23 cellular contexts compared by ENCODE assay signal in the genomic region with DNA sequence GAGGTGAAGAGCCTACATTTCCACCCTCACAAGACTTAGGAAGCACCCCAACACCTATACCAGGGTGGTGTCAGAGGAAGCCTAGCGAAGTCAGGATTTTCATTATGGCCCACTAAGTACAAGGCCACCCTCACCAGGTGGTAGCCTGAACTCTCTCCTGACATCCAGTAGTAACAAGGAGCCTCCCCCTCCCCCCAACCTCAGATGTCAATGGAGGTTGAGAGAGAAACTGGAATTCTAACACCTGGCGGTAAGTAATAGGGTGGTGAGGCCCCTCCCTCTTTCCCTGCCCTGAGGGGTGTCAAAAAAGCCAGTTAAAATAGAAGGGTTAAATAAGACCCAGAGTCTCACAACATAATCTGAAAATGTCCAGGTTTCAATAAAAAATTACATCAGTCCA. TPM values are rescaled to one million over a fixed set of nuclear protein-coding genes. Genes with fewer than 3 reads are reported as not detected.
A peak's percentile ranks its signal among the peaks of the same experiment; 100 is the strongest.
DNase-seq lines count a peak whose midpoint lies in the region; ATAC-seq and TF ChIP-seq lines count a peak whose summit lies in the region.
"Had no signal": no experiment of that assay in that cellular context is flagged by ENCODE, and none has a peak within 500 bp of the region (broad histone marks: within the 10 kb centered on the region; RNA-seq: fewer than 3 reads in every experiment).

No MANE protein-coding gene starts in this region.

- no peaks in the 10 kb centered on the region for H3K4me1 Mint-ChIP-seq in activated CD8-positive, alpha-beta memory T cell treated with anti-CD3 and anti-CD28 coated beads, Interleukin-2, amount 10 ng/mL, durations not matched to agents 7 days and 5 days
- H3K4me1 Mint-ChIP-seq in Caco-2 (ENCODE audit: low read depth, unreplicated experiment) (peaks cover 11% of the 10 kb centered on the region), neural progenitor cell (no peaks in the 10 kb centered on the region)
- H3K4me1 Mint-ChIP-seq in activated T-helper 1 cell treated with anti-CD3 and anti-CD28 coated beads, Interleukin-12 subunit alpha, Interleukin-12 subunit beta, Interleukin-2, Interleukin-4 antibody, amounts not matched to agents 30 ng/mL and 10 ng/mL and 1 ng/mL, durations not matched to agents 14 hours and 24 hours and 36 hours (ENCODE audit: low read depth), result peaks cover 15% of the 10 kb centered on the region

- H3K4me3 Mint-ChIP-seq in activated CD8-positive, alpha-beta memory T cell treated with anti-CD3 and anti-CD28 coated beads, Interleukin-2, amount 10 ng/mL, durations not matched to agents 7 days and 5 days, result no peak overlapping the region
- H3K4me3 Mint-ChIP-seq in Caco-2 (ENCODE audit: unreplicated experiment), result no peak overlapping the region
- no peak overlapping the region for H3K4me3 Mint-ChIP-seq in activated T-helper 1 cell treated with anti-CD3 and anti-CD28 coated beads, Interleukin-12 subunit alpha, Interleukin-12 subunit beta, Interleukin-2, Interleukin-4 antibody, amounts not matched to agents 30 ng/mL and 10 ng/mL and 1 ng/mL, durations not matched to agents 14 hours and 24 hours and 36 hours
- no peak overlapping the region for H3K4me3 Mint-ChIP-seq in neural progenitor cell
- H3K4me3 Mint-ChIP-seq: natural killer cell had no signal

- peaks cover 63% of the 10 kb centered on the region for H3K36me3 Mint-ChIP-seq in activated CD8-positive, alpha-beta memory T cell treated with anti-CD3 and anti-CD28 coated beads, Interleukin-2, amount 10 ng/mL, durations not matched to agents 7 days and 5 days
- H3K36me3 Mint-ChIP-seq in Caco-2 (ENCODE audit: insufficient read depth, unreplicated experiment) (peaks cover 100% of the 10 kb centered on the region), neural progenitor cell (peaks cover 76% of the 10 kb centered on the region)
- peaks cover 67% of the 10 kb centered on the region for H3K36me3 Mint-ChIP-seq in activated T-helper 1 cell treated with anti-CD3 and anti-CD28 coated beads, Interleukin-12 subunit alpha, Interleukin-12 subunit beta, Interleukin-2, Interleukin-4 antibody, amounts not matched to agents 30 ng/mL and 10 ng/mL and 1 ng/mL, durations not matched to agents 14 hours and 24 hours and 36 hours (ENCODE audit: low read depth)

- H4K20me1 ChIP-seq in neural progenitor cell (ENCODE audit: low read depth), result peaks cover 52% of the 10 kb centered on the region

- H3K9me3 Mint-ChIP-seq in activated CD8-positive, alpha-beta memory T cell treated with anti-CD3 and anti-CD28 coated beads, Interleukin-2, amount 10 ng/mL, durations not matched to agents 7 days and 5 days (ENCODE audit: low read depth), result no peaks in the 10 kb centered on the region
- H3K9me3 Mint-ChIP-seq in Caco-2 (ENCODE audit: unreplicated experiment), result no peaks in the 10 kb centered on the region
- no peaks in the 10 kb centered on the region for H3K9me3 Mint-ChIP-seq in activated T-helper 1 cell treated with anti-CD3 and anti-CD28 coated beads, Interleukin-12 subunit alpha, Interleukin-12 subunit beta, Interleukin-2, Interleukin-4 antibody, amounts not matched to agents 30 ng/mL and 10 ng/mL and 1 ng/mL, durations not matched to agents 14 hours and 24 hours and 36 hours
- peaks cover 9% of the 10 kb centered on the region for H3K9me3 Mint-ChIP-seq in neural progenitor cell
- H3K9me3 Mint-ChIP-seq: natural killer cell had no signal

- intact Hi-C loops in Caco-2 (cut with micrococcal nuclease; ENCODE audit: unreplicated experiment), result no loop called here
- intact Hi-C loops in activated T-helper 1 cell treated with anti-CD3 and anti-CD28 coated beads, Interleukin-12 subunit alpha, Interleukin-12 subunit beta, Interleukin-2, Interleukin-4 antibody, amounts not matched to agents 30 ng/mL and 10 ng/mL and 1 ng/mL, durations not matched to agents 14 hours and 24 hours and 36 hours (cut with micrococcal nuclease), result no loop called here

- peak overlapping the region; percentile 6 for H3K27ac Mint-ChIP-seq in activated CD8-positive, alpha-beta memory T cell treated with anti-CD3 and anti-CD28 coated beads, Interleukin-2, amount 10 ng/mL, durations not matched to agents 7 days and 5 days
- H3K27ac Mint-ChIP-seq in Caco-2 (ENCODE audit: unreplicated experiment) (peak overlapping the region; percentile 56), neural progenitor cell (no peak overlapping the region)
- H3K27ac Mint-ChIP-seq in activated T-helper 1 cell treated with anti-CD3 and anti-CD28 coated beads, Interleukin-12 subunit alpha, Interleukin-12 subunit beta, Interleukin-2, Interleukin-4 antibody, amounts not matched to agents 30 ng/mL and 10 ng/mL and 1 ng/mL, durations not matched to agents 14 hours and 24 hours and 36 hours, result peak overlapping the region; percentile 18

- H3K9ac ChIP-seq in neural progenitor cell, result no peak overlapping the region

- H3K27me3 ChIP-seq in Caco-2 (replicated peaks; ENCODE audit: control insufficient read depth, insufficient read depth, low read length) (no peaks in the 10 kb centered on the region), neural progenitor cell (no peaks in the 10 kb centered on the region)
- H3K27me3 ChIP-seq: breast epithelium, pancreas, transverse colon had no signal

- H3K79me2 ChIP-seq in neural progenitor cell (ENCODE audit: low read depth), result peaks cover 99% of the 10 kb centered on the region

- H3K36me3 ChIP-seq in Caco-2 (ENCODE audit: control insufficient read depth, insufficient read depth, low read length) (peaks cover 6% of the 10 kb centered on the region), neural progenitor cell (peaks cover 88% of the 10 kb centered on the region)
- H3K36me3 ChIP-seq: breast epithelium had no signal

- no peak for DNase-seq in activated CD8-positive, alpha-beta memory T cell treated with anti-CD3 and anti-CD28 coated beads, Interleukin-2, amount 10 ng/mL, durations not matched to agents 7 days and 5 days
- no peak for DNase-seq in activated CD8-positive, alpha-beta memory T cell treated with anti-CD3 and anti-CD28 coated beads, Interleukin-2, amount 50 U/mL, for 48 hours
- no peak for DNase-seq in Caco-2
- no peak for DNase-seq in activated T-helper 1 cell treated with anti-CD3 and anti-CD28 coated beads, Interleukin-12 subunit alpha, Interleukin-12 subunit beta, Interleukin-2, Interleukin-4 antibody, amounts not matched to agents 30 ng/mL and 10 ng/mL and 1 ng/mL, durations not matched to agents 14 hours and 24 hours and 36 hours (ENCODE audit: low spot score)
- DNase-seq in neural progenitor cell (ENCODE audit: low spot score), result no peak
- no peak for DNase-seq in NCI-H1105 (lab: John Stamatoyannopoulos, UW)
- DNase-seq in HUDEP-2 (lab: John Stamatoyannopoulos, UW; ENCODE audit: unreplicated experiment in 76 of 76), result no peak
- DNase-seq: DMS79; glutamatergic neuron; H7; left ventricle myocardium superior; midbrain; natural killer cell; NCI-H1092 treated with DMSO at 0.1 percent for 48 hours; NCI-H446; pancreas; stimulated activated CD4-positive, alpha-beta T cell treated with anti-CD3 and anti-CD28 coated beads, Interleukin-1b, Interleukin-23, amount 100 ng/mL, for 48 hours; stimulated activated CD8-positive, alpha-beta memory T cell treated with anti-CD3 and anti-CD28 coated beads, Interleukin-4, amount 100 ng/mL, for 48 hours; transverse colon had no signal

- no peak for ATAC-seq in activated CD8-positive, alpha-beta memory T cell treated with anti-CD3 and anti-CD28 coated beads, Interleukin-2, amount 10 ng/mL, durations not matched to agents 7 days and 5 days
- ATAC-seq in HG02981 (IDR thresholded peaks at IDR 0.05; ENCODE audit: unreplicated experiment), result no peak
- ATAC-seq: activated CD4-positive, CD25-positive, alpha-beta regulatory T cell treated with anti-CD3 and anti-CD28 coated beads, Interleukin-2, amount 50 U/mL, for 24 hours; left ventricle myocardium superior; natural killer cell; pancreas had no signal

- H3K9me3 ChIP-seq in Caco-2, result no peaks in the 10 kb centered on the region
- peaks cover 7% of the 10 kb centered on the region for H3K9me3 ChIP-seq in neural progenitor cell (ENCODE audit: low read depth)
- H3K9me3 ChIP-seq: breast epithelium, pancreas, transverse colon had no signal

- H3K4me3 ChIP-seq in Caco-2 (ENCODE audit: low read depth, low read length) (no peak overlapping the region), neural progenitor cell (no peak overlapping the region)
- H3K4me3 ChIP-seq: breast epithelium, pancreas, smooth muscle cell, transverse colon had no signal

- H3K4me2 ChIP-seq in neural progenitor cell, result no peak overlapping the region
- H3K4me2 ChIP-seq: smooth muscle cell had no signal

- POLR2A ChIA-PET in Caco-2 (lab: Charles Lee), result no interaction called here

- H3K4me1 ChIP-seq in Caco-2 (no peaks in the 10 kb centered on the region), neural progenitor cell (no peaks in the 10 kb centered on the region)
- H3K4me1 ChIP-seq: pancreas had no signal

- no TSS peak for BruUV-seq in Caco-2 (replicated peaks; lab: Mats Ljungman, UMichigan)

- CTCF ChIA-PET in activated CD8-positive, alpha-beta memory T cell treated with anti-CD3 and anti-CD28 coated beads, Interleukin-2, amount 10 ng/mL, durations not matched to agents 7 days and 5 days (lab: Charles Lee), result interaction anchor here (1.0 kb wide), 1 partner anchor 16 kb away, joined by 3 read pairs; no protein-coding TSS in a partner anchor
- CTCF ChIA-PET in Caco-2 (lab: Charles Lee), result no interaction called here

- TF ChIP-seq CTCF in Caco-2 (IDR thresholded peaks at IDR 0.05; ENCODE audit: insufficient read depth in 1 of 2, low read depth in 1 of 2, low read length in 1 of 2, severe bottlenecking in 1 of 2, unreplicated experiment in 1 of 2) (no peak), neural progenitor cell (IDR thresholded peaks at IDR 0.05) (no peak)

- H2AFZ ChIP-seq in neural progenitor cell (replicated peaks), result no peak overlapping the region

- H3K27ac ChIP-seq in neural progenitor cell, result peak overlapping the region; percentile 9
- H3K27ac ChIP-seq: breast epithelium, pancreas had no signal

- no peaks in the 10 kb centered on the region for H3K27me3 Mint-ChIP-seq in activated CD8-positive, alpha-beta memory T cell treated with anti-CD3 and anti-CD28 coated beads, Interleukin-2, amount 10 ng/mL, durations not matched to agents 7 days and 5 days
- no peaks in the 10 kb centered on the region for H3K27me3 Mint-ChIP-seq in Caco-2 (ENCODE audit: insufficient read depth, unreplicated experiment)
- no peaks in the 10 kb centered on the region for H3K27me3 Mint-ChIP-seq in activated T-helper 1 cell treated with anti-CD3 and anti-CD28 coated beads, Interleukin-12 subunit alpha, Interleukin-12 subunit beta, Interleukin-2, Interleukin-4 antibody, amounts not matched to agents 30 ng/mL and 10 ng/mL and 1 ng/mL, durations not matched to agents 14 hours and 24 hours and 36 hours (ENCODE audit: insufficient read depth)
- H3K27me3 Mint-ChIP-seq in neural progenitor cell (ENCODE audit: insufficient read depth, low read depth), result peaks cover 2% of the 10 kb centered on the region

- H3F3A ChIP-seq in neural progenitor cell (ENCODE audit: low read depth), result peaks cover 70% of the 10 kb centered on the region

RNA-seq across cellular contexts. Expression of a gene that starts 37.6 kb away (rescaled TPM):
- 100 to 1,000 TPM in 1 of 2 experiments, 10 to 100 TPM in 1; 78.5 to 120 TPM for total RNA-seq in activated CD8-positive, alpha-beta memory T cell treated with anti-CD3 and anti-CD28 coated beads, Interleukin-2, amount 10 ng/mL, durations not matched to agents 7 days and 5 days
- total RNA-seq in Caco-2 (2022), result 286 and 319 TPM in 2 replicates
- total RNA-seq in activated T-helper 1 cell treated with anti-CD3 and anti-CD28 coated beads, Interleukin-12 subunit alpha, Interleukin-12 subunit beta, Interleukin-2, Interleukin-4 antibody, amounts not matched to agents 30 ng/mL and 10 ng/mL and 1 ng/mL, durations not matched to agents 14 hours and 24 hours and 36 hours, result 270 and 276 TPM in 2 replicates
- total RNA-seq in neural progenitor cell (ENCODE audit: low replicate concordance), result 432 and 1,260 TPM in 2 replicates
